Comparison of ENCODE assay signal across 8 cellular contexts in the genomic region with DNA sequence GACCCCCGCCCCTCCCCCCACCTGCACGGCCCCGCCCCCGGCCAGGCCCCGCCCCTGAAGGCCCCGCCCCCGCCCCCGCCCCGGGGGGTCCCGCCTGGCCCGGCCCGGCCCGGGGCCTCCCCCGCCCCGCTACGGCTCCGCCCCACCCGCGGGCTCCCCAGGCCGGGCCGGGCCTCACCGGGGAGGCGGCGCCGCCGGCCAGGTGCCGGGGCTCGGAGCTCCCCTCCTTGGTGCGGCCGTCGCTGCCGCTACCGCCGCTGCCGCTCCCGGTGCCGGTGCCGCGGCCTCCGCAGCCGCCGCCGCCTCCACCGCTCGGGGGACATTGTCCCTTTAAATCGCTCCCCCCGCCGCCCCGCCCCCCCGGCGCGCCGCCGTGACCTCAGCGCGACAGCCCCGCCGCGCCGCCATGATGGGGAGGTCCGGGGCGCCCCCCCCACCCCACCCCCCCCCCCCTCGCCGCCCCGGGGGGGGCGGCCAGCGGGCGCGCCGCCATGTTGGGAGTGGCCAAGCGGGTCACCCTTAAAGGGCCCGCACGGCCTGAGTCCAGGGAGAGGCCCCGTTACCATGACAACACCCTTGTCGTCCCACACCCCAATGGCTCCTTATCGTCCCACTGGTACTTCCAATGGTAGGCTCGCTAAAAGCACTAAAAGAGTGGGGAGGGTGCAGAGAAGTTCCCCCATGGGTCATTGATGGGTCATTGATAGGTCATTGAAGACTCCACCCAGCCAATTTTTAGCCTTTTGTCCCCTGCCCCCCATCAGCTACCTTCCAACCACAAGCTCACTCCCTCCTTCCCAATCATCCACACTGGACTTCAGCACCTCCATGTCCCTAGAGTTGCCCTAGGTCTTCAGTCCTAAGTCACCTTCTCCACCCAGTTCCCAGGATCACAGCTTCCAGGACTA. TPM values are rescaled to one million over a fixed set of nuclear protein-coding genes. Genes with fewer than 3 reads are reported as not detected.
DNase-seq lines count a peak whose midpoint lies in the region; ATAC-seq, FAIRE-seq and TF ChIP-seq lines count a peak whose summit lies in the region.

A gene with protein sequence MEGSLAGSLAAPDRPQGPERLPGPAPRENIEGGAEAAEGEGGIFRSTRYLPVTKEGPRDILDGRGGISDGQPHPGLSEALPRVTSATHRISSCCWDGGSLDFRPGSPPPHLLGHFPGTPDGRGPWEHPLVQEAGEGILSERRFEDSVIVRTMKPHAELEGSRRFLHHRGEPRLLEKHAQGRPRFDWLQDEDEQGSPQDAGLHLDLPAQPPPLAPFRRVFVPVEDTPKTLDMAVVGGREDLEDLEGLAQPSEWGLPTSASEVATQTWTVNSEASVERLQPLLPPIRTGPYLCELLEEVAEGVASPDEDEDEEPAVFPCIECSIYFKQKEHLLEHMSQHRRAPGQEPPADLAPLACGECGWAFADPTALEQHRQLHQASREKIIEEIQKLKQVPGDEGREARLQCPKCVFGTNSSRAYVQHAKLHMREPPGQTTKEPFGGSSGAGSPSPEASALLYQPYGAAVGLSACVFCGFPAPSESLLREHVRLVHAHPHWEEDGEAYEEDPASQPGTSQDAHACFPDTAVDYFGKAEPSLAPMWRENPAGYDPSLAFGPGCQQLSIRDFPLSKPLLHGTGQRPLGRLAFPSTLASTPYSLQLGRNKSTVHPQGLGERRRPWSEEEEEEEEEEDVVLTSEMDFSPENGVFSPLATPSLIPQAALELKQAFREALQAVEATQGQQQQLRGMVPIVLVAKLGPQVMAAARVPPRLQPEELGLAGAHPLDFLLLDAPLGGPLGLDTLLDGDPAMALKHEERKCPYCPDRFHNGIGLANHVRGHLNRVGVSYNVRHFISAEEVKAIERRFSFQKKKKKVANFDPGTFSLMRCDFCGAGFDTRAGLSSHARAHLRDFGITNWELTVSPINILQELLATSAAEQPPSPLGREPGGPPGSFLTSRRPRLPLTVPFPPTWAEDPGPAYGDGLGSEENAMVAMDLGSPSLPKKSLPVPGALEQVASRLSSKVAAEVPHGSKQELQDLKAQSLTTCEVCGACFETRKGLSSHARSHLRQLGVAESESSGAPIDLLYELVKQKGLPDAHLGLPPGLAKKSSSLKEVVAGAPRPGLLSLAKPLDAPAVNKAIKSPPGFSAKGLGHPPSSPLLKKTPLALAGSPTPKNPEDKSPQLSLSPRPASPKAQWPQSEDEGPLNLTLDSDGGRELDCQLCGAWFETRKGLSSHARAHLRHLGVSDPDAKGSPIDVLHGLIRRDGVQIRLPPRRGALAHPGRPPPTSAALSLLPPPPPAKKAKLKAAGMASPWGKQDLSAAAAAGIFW (N-terminal part only) (minus strand): TSS at position 337 of the 908 bp plus-strand sequence. CDS start 1,649 bp downstream, outside the sequence.

- no peak within 1 kb of the TSS for H3K4ac ChIP-seq in mesendoderm (ENCODE audit: low read depth, low read length)

- H2BK15ac ChIP-seq in mesendoderm (replicated peaks; ENCODE audit: low read depth) = no peak within 1 kb of the TSS

- H3K27me3 ChIP-seq in endocrine pancreas (ENCODE audit: control insufficient read depth, insufficient read depth, low read length) (peaks cover 2% of the 10 kb centered on the region), mesendoderm (ENCODE audit: insufficient read depth, low read length, poor library complexity) (peaks cover 2% of the 10 kb centered on the region)

- no peak within 1 kb of the TSS for H3K23ac ChIP-seq in mesendoderm (ENCODE audit: low read length)

- no peak within 1 kb of the TSS for H3K27ac ChIP-seq in mesendoderm (ENCODE audit: low read depth, low read length)

- no peak for ATAC-seq in GM21390 (IDR thresholded peaks at IDR 0.05; ENCODE audit: unreplicated experiment)

- H3K4me2 ChIP-seq in mesendoderm (ENCODE audit: low read length) = peak within 1 kb of the TSS; percentile 68

- peak; percentile 37 for DNase-seq in Caki2 (ENCODE audit: low read depth)
- peak; percentile 81 for DNase-seq in H54 (ENCODE audit: insufficient read length, low spot score)
- DNase-seq in NCI-H510A treated with DMSO at 0.1 percent for 48 hours (lab: John Stamatoyannopoulos, UW) = peak; percentile 52
- peak; percentile 69 to 70 (median 69) for DNase-seq in activated CD8-positive, alpha-beta memory T cell treated with anti-CD3 and anti-CD28 coated beads for 48 hours (ENCODE audit: low read depth in 2 of 3, low spot score in 2 of 3)
- peak; percentile 73 for DNase-seq in mesendoderm
- DNase-seq in stimulated activated CD8-positive, alpha-beta memory T cell treated with anti-CD3 and anti-CD28 coated beads, Interleukin-12 subunit alpha, Interleukin-12 subunit beta, amount 100 ng/mL, for 1 hour (ENCODE audit: low read depth) = peak; percentile 70

- peak within 1 kb of the TSS; percentile 83 for H3K56ac ChIP-seq in mesendoderm (ENCODE audit: low read length)

- no peaks in the 10 kb centered on the region for H3K79me1 ChIP-seq in mesendoderm (ENCODE audit: low read length)

- in situ Hi-C loops in Caki2 (cut with HindIII; ENCODE audit: low pct_unique_long_range_greater_than_20kb, low sequenced_read_pairs) = no loop called here

- peak within 1 kb of the TSS; percentile 69 for H3K18ac ChIP-seq in mesendoderm (ENCODE audit: low read length)

- H3K36me3 ChIP-seq in endocrine pancreas (ENCODE audit: control insufficient read depth, insufficient read depth, low read length) (no peaks in the 10 kb centered on the region), mesendoderm (ENCODE audit: control insufficient read depth, insufficient read depth, low read length) (no peaks in the 10 kb centered on the region)

- H3K4me1 ChIP-seq in endocrine pancreas (ENCODE audit: control insufficient read depth, insufficient read depth, low read length) (no peaks in the 10 kb centered on the region), mesendoderm (ENCODE audit: control insufficient read depth, low read depth, low read length) (peaks cover 3% of the 10 kb centered on the region)

- no peak within 1 kb of the TSS for H4K8ac ChIP-seq in mesendoderm (ENCODE audit: low read depth, low read length)

- H3K4me3 ChIP-seq in endocrine pancreas (ENCODE audit: control insufficient read depth, insufficient read depth, low read length) (no peak within 1 kb of the TSS), mesendoderm (ENCODE audit: low read length) (peak within 1 kb of the TSS; percentile 15)

- no CpG with 5 or more reads among the region's 77 CpGs for WGBS in mesendoderm (ENCODE audit: extremely low coverage, insufficient coverage, low lambda C conversion rate)

- no peaks in the 10 kb centered on the region for H3K9me3 ChIP-seq in endocrine pancreas (ENCODE audit: control insufficient read depth, low read length)

- peak within 1 kb of the TSS; percentile 2 for H3K9ac ChIP-seq in endocrine pancreas (ENCODE audit: control insufficient read depth, insufficient read depth, low read length)
- peak within 1 kb of the TSS; percentile 55 for H3K9ac ChIP-seq in mesendoderm (ENCODE audit: low read length)

- no peak within 1 kb of the TSS for H2AK5ac ChIP-seq in mesendoderm (ENCODE audit: low read length)

- no peaks in the 10 kb centered on the region for H3K79me2 ChIP-seq in mesendoderm (ENCODE audit: control insufficient read depth, insufficient read depth, low read length)

- no peak for FAIRE-seq in H54 (lab: Jason Lieb, UNC)

- H2BK5ac ChIP-seq in mesendoderm (ENCODE audit: low read length) = no peak within 1 kb of the TSS

- no peak within 1 kb of the TSS for H2BK120ac ChIP-seq in mesendoderm (ENCODE audit: low read depth, low read length)

- no peak within 1 kb of the TSS for H4K5ac ChIP-seq in mesendoderm (ENCODE audit: low read length)

- 0 out of 2 replicates have a peak, but pooled peaks have one; percentile 23 for TF ChIP-seq POLR2A in H54 (IDR thresholded peaks at IDR 0.05; ENCODE audit: low read depth, low read length)

RNA-seq across cellular contexts. Expression of the gene that starts here (rescaled TPM):
- total RNA-seq in Caki2 (2014; rRNA removed; shearing (Covaris generic); ENCODE audit: low replicate concordance) = 9.7 and 11.5 TPM in 2 replicates
- 33.1 TPM for polyA plus RNA-seq in mesendoderm (2013, experiment 1 of 2)
- polyA plus RNA-seq in mesendoderm (2013, experiment 2 of 2) = 32.1 TPM
